Comparison of ENCODE assay signal across 1 cellular context in the genomic region with DNA sequence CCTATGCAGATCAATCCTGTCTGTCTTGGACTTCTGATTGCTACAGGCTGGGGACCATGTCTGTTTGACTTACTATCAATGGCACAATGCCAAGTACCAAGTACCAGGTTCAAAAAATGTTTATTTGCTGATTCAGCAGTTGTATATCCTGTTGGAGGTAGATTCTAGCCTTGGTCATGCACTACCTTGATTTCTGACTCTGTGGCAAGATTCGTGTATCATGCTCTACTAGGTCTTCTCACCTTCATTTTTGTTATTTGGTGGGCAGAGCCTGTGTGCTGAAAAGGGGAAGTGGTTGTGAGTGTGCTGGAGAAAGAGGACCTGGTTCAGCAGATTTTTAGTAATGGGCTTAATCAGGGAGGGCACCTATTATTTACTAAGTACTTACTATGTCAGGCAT.
A peak's percentile ranks its signal among the peaks of the same experiment; 100 is the strongest.
TF ChIP-seq lines count a peak whose summit lies in the region.

No MANE protein-coding gene starts in this region.

TF ChIP-seq in GM12878, 131 proteins besides CTCF, POLR2A, EP300 and RAD21 (continued from another document):
- TF ChIP-seq, protein P1, sequence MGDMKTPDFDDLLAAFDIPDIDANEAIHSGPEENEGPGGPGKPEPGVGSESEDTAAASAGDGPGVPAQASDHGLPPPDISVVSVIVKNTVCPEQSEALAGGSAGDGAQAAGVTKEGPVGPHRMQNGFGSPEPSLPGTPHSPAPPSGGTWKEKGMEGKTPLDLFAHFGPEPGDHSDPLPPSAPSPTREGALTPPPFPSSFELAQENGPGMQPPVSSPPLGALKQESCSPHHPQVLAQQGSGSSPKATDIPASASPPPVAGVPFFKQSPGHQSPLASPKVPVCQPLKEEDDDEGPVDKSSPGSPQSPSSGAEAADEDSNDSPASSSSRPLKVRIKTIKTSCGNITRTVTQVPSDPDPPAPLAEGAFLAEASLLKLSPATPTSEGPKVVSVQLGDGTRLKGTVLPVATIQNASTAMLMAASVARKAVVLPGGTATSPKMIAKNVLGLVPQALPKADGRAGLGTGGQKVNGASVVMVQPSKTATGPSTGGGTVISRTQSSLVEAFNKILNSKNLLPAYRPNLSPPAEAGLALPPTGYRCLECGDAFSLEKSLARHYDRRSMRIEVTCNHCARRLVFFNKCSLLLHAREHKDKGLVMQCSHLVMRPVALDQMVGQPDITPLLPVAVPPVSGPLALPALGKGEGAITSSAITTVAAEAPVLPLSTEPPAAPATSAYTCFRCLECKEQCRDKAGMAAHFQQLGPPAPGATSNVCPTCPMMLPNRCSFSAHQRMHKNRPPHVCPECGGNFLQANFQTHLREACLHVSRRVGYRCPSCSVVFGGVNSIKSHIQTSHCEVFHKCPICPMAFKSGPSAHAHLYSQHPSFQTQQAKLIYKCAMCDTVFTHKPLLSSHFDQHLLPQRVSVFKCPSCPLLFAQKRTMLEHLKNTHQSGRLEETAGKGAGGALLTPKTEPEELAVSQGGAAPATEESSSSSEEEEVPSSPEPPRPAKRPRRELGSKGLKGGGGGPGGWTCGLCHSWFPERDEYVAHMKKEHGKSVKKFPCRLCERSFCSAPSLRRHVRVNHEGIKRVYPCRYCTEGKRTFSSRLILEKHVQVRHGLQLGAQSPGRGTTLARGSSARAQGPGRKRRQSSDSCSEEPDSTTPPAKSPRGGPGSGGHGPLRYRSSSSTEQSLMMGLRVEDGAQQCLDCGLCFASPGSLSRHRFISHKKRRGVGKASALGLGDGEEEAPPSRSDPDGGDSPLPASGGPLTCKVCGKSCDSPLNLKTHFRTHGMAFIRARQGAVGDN (IDR thresholded peaks at IDR 0.05): peak; percentile 64
- TF ChIP-seq, protein P2, sequence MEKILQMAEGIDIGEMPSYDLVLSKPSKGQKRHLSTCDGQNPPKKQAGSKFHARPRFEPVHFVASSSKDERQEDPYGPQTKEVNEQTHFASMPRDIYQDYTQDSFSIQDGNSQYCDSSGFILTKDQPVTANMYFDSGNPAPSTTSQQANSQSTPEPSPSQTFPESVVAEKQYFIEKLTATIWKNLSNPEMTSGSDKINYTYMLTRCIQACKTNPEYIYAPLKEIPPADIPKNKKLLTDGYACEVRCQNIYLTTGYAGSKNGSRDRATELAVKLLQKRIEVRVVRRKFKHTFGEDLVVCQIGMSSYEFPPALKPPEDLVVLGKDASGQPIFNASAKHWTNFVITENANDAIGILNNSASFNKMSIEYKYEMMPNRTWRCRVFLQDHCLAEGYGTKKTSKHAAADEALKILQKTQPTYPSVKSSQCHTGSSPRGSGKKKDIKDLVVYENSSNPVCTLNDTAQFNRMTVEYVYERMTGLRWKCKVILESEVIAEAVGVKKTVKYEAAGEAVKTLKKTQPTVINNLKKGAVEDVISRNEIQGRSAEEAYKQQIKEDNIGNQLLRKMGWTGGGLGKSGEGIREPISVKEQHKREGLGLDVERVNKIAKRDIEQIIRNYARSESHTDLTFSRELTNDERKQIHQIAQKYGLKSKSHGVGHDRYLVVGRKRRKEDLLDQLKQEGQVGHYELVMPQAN (conservative IDR thresholded peaks at IDR 0.05): no peak
- TF ChIP-seq BMI1 (IDR thresholded peaks at IDR 0.05; ENCODE audit: borderline replicate concordance): peak; percentile 57
- TF ChIP-seq ZNF24 (IDR thresholded peaks at IDR 0.05): peak; percentile 89
- 0 out of 2 replicates have a peak, but pooled peaks have one; percentile 14 for TF ChIP-seq CREM (IDR thresholded peaks at IDR 0.05; ENCODE audit: low read depth)
- TF ChIP-seq, protein P3, sequence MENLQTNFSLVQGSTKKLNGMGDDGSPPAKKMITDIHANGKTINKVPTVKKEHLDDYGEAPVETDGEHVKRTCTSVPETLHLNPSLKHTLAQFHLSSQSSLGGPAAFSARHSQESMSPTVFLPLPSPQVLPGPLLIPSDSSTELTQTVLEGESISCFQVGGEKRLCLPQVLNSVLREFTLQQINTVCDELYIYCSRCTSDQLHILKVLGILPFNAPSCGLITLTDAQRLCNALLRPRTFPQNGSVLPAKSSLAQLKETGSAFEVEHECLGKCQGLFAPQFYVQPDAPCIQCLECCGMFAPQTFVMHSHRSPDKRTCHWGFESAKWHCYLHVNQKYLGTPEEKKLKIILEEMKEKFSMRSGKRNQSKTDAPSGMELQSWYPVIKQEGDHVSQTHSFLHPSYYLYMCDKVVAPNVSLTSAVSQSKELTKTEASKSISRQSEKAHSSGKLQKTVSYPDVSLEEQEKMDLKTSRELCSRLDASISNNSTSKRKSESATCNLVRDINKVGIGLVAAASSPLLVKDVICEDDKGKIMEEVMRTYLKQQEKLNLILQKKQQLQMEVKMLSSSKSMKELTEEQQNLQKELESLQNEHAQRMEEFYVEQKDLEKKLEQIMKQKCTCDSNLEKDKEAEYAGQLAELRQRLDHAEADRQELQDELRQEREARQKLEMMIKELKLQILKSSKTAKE (IDR thresholded peaks at IDR 0.05; ENCODE audit: low read depth, poor library complexity, severe bottlenecking): peak; percentile 60
- no peak for TF ChIP-seq JUND (IDR thresholded peaks at IDR 0.05; ENCODE audit: low read depth, low read length)
- TF ChIP-seq CBX5 (IDR thresholded peaks at IDR 0.05; ENCODE audit: low read depth): 0 out of 2 replicates have a peak, but pooled peaks have one; percentile 45
- TF ChIP-seq, protein P4, sequence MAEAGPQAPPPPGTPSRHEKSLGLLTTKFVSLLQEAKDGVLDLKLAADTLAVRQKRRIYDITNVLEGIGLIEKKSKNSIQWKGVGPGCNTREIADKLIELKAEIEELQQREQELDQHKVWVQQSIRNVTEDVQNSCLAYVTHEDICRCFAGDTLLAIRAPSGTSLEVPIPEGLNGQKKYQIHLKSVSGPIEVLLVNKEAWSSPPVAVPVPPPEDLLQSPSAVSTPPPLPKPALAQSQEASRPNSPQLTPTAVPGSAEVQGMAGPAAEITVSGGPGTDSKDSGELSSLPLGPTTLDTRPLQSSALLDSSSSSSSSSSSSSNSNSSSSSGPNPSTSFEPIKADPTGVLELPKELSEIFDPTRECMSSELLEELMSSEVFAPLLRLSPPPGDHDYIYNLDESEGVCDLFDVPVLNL (IDR thresholded peaks at IDR 0.05; ENCODE audit: low read depth, low read length): no peak
- TF ChIP-seq MXI1 (IDR thresholded peaks at IDR 0.05; ENCODE audit: low read depth, low read length): peak; percentile 35; the same call in 1 of the 2 replicates
- TF ChIP-seq RUNX3 (IDR thresholded peaks at IDR 0.05; ENCODE audit: low read length): peak; percentile 59
- peak; percentile 56 for TF ChIP-seq ATF7 (IDR thresholded peaks at IDR 0.05; ENCODE audit: low read depth)
- TF ChIP-seq IKZF2 (IDR thresholded peaks at IDR 0.05): peak; percentile 79 to 86; a peak in 2 of 4 replicates
- TF ChIP-seq, protein P5, sequence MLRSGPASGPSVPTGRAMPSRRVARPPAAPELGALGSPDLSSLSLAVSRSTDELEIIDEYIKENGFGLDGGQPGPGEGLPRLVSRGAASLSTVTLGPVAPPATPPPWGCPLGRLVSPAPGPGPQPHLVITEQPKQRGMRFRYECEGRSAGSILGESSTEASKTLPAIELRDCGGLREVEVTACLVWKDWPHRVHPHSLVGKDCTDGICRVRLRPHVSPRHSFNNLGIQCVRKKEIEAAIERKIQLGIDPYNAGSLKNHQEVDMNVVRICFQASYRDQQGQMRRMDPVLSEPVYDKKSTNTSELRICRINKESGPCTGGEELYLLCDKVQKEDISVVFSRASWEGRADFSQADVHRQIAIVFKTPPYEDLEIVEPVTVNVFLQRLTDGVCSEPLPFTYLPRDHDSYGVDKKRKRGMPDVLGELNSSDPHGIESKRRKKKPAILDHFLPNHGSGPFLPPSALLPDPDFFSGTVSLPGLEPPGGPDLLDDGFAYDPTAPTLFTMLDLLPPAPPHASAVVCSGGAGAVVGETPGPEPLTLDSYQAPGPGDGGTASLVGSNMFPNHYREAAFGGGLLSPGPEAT (IDR thresholded peaks at IDR 0.05; ENCODE audit: low read depth): peak; percentile 83; the same call in 1 of the 2 replicates
- TF ChIP-seq TBL1XR1 (IDR thresholded peaks at IDR 0.05; ENCODE audit: low read depth, low read length): 0 out of 2 replicates have a peak, but pooled peaks have one; percentile 16
- TF ChIP-seq DPF2 (IDR thresholded peaks at IDR 0.05): peak; percentile 89
- no peak for TF ChIP-seq SIX5 (IDR thresholded peaks at IDR 0.05; ENCODE audit: low read depth, low read length, severe bottlenecking)
- TF ChIP-seq, protein P6, sequence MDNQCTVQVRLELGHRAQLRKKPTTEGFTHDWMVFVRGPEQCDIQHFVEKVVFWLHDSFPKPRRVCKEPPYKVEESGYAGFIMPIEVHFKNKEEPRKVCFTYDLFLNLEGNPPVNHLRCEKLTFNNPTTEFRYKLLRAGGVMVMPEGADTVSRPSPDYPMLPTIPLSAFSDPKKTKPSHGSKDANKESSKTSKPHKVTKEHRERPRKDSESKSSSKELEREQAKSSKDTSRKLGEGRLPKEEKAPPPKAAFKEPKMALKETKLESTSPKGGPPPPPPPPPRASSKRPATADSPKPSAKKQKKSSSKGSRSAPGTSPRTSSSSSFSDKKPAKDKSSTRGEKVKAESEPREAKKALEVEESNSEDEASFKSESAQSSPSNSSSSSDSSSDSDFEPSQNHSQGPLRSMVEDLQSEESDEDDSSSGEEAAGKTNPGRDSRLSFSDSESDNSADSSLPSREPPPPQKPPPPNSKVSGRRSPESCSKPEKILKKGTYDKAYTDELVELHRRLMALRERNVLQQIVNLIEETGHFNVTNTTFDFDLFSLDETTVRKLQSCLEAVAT (IDR thresholded peaks at IDR 0.05): peak; percentile 65
- peak; percentile 55 for TF ChIP-seq MEF2B (IDR thresholded peaks at IDR 0.05; ENCODE audit: partially characterized antibody, poor library complexity, severe bottlenecking)
- TF ChIP-seq POLR2AphosphoS2 (IDR thresholded peaks at IDR 0.05; ENCODE audit: low read depth, low read length): no peak
- peak; percentile 10; the same call in 1 of the 2 replicates for TF ChIP-seq RAD51 (IDR thresholded peaks at IDR 0.05)
- 0 out of 2 replicates have a peak, but pooled peaks have one; percentile 30 for TF ChIP-seq YY1 (IDR thresholded peaks at IDR 0.05; ENCODE audit: low read depth, low read length)
- TF ChIP-seq MTA2 (IDR thresholded peaks at IDR 0.05; ENCODE audit: low read depth): peak; percentile 92
- peak; percentile 65 for TF ChIP-seq IKZF1 (conservative IDR thresholded peaks at IDR 0.05)
